In the genomic region with DNA sequence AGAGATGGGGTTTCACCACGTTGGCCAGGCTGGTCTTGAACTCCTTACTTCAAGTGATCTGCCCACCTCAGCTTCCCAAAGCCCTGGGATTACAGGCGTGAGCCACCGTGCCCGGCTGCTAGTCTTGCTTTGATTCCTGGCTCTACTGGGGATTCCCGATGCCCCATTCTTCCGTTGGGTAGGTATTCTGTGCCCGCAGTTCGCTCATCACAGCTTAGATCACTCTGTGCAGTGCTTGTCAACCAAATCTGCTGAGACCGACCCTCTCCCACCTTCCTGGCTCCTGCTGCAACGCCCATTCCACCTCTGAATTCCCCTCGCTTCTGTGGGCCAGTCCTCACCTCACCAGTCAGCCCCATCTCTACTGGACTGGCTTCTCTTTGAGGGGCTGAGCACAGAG, we compare ENCODE assay signal across 1 cellular context.
TF ChIP-seq lines count a peak whose summit lies in the region.

No MANE protein-coding gene starts in this region.

TF ChIP-seq in GM12891, 5 proteins besides CTCF, POLR2A, EP300 and RAD21:
- TF ChIP-seq TAF1 (IDR thresholded peaks at IDR 0.05; ENCODE audit: low read depth, low read length) (no peak), POLR2AphosphoS5 (IDR thresholded peaks at IDR 0.05; ENCODE audit: low read depth, low read length) (no peak), SPI1 (IDR thresholded peaks at IDR 0.05; ENCODE audit: low read depth, low read length) (no peak), POU2F2 (IDR thresholded peaks at IDR 0.05; ENCODE audit: low read depth, low read length) (no peak), PAX5 (IDR thresholded peaks at IDR 0.05; ENCODE audit: insufficient read depth, low read length, severe bottlenecking) (no peak)
